Comparison of ENCODE assay signal across 10 cellular contexts in the genomic region with DNA sequence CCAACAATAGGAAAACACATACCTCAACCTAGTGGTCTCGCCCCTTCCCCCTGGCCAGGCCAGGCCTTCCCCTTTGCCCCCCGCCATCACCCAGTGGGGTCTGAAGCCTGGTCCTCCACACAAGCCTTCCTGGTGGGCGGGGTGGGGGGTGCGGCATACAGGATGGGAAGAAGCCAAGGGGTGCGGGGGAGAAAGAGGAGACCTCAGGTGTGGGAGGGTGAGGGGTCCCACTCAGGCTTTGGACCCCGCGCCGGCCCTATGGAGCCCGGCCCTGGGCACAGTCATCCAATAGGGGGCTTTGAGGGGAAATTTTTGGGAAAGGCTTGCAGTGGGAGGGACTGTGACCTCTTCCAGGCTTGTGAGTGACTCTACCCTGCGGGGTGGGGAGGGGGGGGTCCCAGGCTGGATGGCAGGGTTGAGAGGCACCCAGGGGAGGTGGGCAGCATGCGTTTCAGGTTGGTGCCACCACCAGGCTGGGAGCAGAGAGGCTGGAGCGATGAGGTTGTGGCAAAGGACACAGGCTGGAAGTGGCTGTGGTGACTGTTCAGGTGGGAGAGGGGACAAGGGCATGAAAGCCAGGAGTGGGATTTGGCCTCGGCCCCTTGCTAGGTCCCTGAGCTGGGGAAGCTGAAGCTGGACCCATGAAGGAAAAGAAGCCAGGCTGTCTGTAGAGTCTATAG. TPM values are rescaled to one million over a fixed set of nuclear protein-coding genes. Genes with fewer than 3 reads are reported as not detected.
DNase-seq lines count a peak whose midpoint lies in the region; TF ChIP-seq lines count a peak whose summit lies in the region.
"Had no signal": no experiment of that assay in that cellular context is flagged by ENCODE, and none has a peak within 500 bp of the region (broad histone marks: within the 10 kb centered on the region; RNA-seq: fewer than 3 reads in every experiment).

No MANE protein-coding gene starts in this region.

- CTCF ChIA-PET in RWPE1 (lab: Yijun Ruan, JAX) = interaction anchor here (1.2 kb wide), 1 partner anchor 24 kb away, joined by 6 read pairs; a partner anchor contains a TSS

- POLR2A ChIA-PET in RWPE1 (lab: Yijun Ruan, JAX; ENCODE audit: low non-redundant PET) = no interaction called here

- H3K4me3 Mint-ChIP-seq in activated CD4-positive, alpha-beta T cell treated with anti-CD3 and anti-CD28 coated beads, Interleukin-2, amount 10 ng/mL, durations not matched to agents 24 days and 14 days = peak overlapping the region; percentile 86

- H3K4me1 ChIP-seq in esophagus muscularis mucosa (peaks cover 15 to 33% (median 26%) of the 10 kb centered on the region in 4 donors), skeletal muscle satellite cell (ENCODE audit: control insufficient read depth, insufficient read depth, low read length) (peaks cover 12% of the 10 kb centered on the region)

- no peak overlapping the region for H3K27ac ChIP-seq in SK-N-MC
- no peak overlapping the region for H3K27ac ChIP-seq in esophagus muscularis mucosa (replicated peaks in 1 of 4)
- no peak overlapping the region for H3K27ac ChIP-seq in RWPE1

- WGBS in esophagus muscularis mucosa = 95% methylated on average over 10 of the region's 13 CpGs

- H3K4me3 ChIP-seq in SK-N-MC (peak overlapping the region; percentile 92), esophagus muscularis mucosa (peak overlapping the region; percentile 71 to 84 (median 79)), skeletal muscle satellite cell (ENCODE audit: low read length) (peak overlapping the region; percentile 92)

- peak overlapping the region; percentile 83 for H3K4me2 ChIP-seq in skeletal muscle satellite cell (ENCODE audit: low read length)

- no peak for DNase-seq in activated CD4-positive, alpha-beta T cell treated with anti-CD3 and anti-CD28 coated beads, Interleukin-2, amount 10 ng/mL, durations not matched to agents 24 days and 14 days
- no peak for DNase-seq in activated CD4-positive, alpha-beta T cell treated with anti-CD3 and anti-CD28 coated beads for 48 hours
- DNase-seq in SK-N-MC (ENCODE audit: low read depth, low spot score) = no peak
- DNase-seq in esophagus muscularis mucosa (ENCODE audit: extremely low spot score) = no peak
- DNase-seq in kidney glomerular epithelial cell (lab: John Stamatoyannopoulos, UW) = no peak
- DNase-seq in RWPE1 (ENCODE audit: low spot score) = no peak
- DNase-seq in AML-193 (lab: John Stamatoyannopoulos, UW) = no peak
- DNase-seq: NCI-H774; stimulated activated CD4-positive, alpha-beta T cell treated with anti-CD3 and anti-CD28 coated beads, Interleukin-2, amount 100 ng/mL, for 24 hours had no signal

- H3K9ac ChIP-seq in SK-N-MC (ENCODE audit: insufficient read length) = no peak overlapping the region
- H3K9ac ChIP-seq in skeletal muscle satellite cell (ENCODE audit: low read depth, low read length) = no peak overlapping the region

- H3K9me3 ChIP-seq in SK-N-MC (ENCODE audit: low read depth, low read length) = no peaks in the 10 kb centered on the region
- no peaks in the 10 kb centered on the region for H3K9me3 ChIP-seq in esophagus muscularis mucosa
- H3K9me3 ChIP-seq in skeletal muscle satellite cell (replicated peaks; ENCODE audit: low read length) = no peaks in the 10 kb centered on the region

- H3K4me1 Mint-ChIP-seq in activated CD4-positive, alpha-beta T cell treated with anti-CD3 and anti-CD28 coated beads, Interleukin-2, amount 10 ng/mL, durations not matched to agents 24 days and 14 days = peaks cover 14% of the 10 kb centered on the region

- H3K27me3 ChIP-seq in esophagus muscularis mucosa (no peaks in the 10 kb centered on the region), skeletal muscle satellite cell (ENCODE audit: control insufficient read depth, insufficient read depth, low read length) (peaks cover 5% of the 10 kb centered on the region)

- H3K27me3 Mint-ChIP-seq in activated CD4-positive, alpha-beta T cell treated with anti-CD3 and anti-CD28 coated beads, Interleukin-2, amount 10 ng/mL, durations not matched to agents 24 days and 14 days = peaks cover 6% of the 10 kb centered on the region

- intact Hi-C loops in activated CD4-positive, alpha-beta T cell treated with anti-CD3 and anti-CD28 coated beads, Interleukin-2, amount 10 ng/mL, durations not matched to agents 24 days and 14 days (cut with micrococcal nuclease) = no loop called here
- intact Hi-C loops in esophagus muscularis mucosa (cut with DNase I) = no loop called here

- H3K36me3 ChIP-seq in SK-N-MC (ENCODE audit: insufficient read depth, low read length) (no peaks in the 10 kb centered on the region), esophagus muscularis mucosa (peaks cover 0 to 8% (median 1%) of the 10 kb centered on the region in 4 donors), skeletal muscle satellite cell (ENCODE audit: insufficient read depth, low read length) (no peaks in the 10 kb centered on the region)

- no peaks in the 10 kb centered on the region for H3K9me3 Mint-ChIP-seq in activated CD4-positive, alpha-beta T cell treated with anti-CD3 and anti-CD28 coated beads, Interleukin-2, amount 10 ng/mL, durations not matched to agents 24 days and 14 days

- TF ChIP-seq CTCF in esophagus muscularis mucosa (IDR thresholded peaks at IDR 0.05) = no peak
- TF ChIP-seq CTCF in RWPE1 (conservative IDR thresholded peaks at IDR 0.05; ENCODE audit: low read depth) = no peak

- no peaks in the 10 kb centered on the region for H3K36me3 Mint-ChIP-seq in activated CD4-positive, alpha-beta T cell treated with anti-CD3 and anti-CD28 coated beads, Interleukin-2, amount 10 ng/mL, durations not matched to agents 24 days and 14 days (ENCODE audit: low read depth)

- TF ChIP-seq POLR2A in esophagus muscularis mucosa (IDR thresholded peaks at IDR 0.05; ENCODE audit: low read depth) = no peak

- no peak for TF ChIP-seq EP300 in esophagus muscularis mucosa (IDR thresholded peaks at IDR 0.05)

- no peak overlapping the region for H3K27ac Mint-ChIP-seq in activated CD4-positive, alpha-beta T cell treated with anti-CD3 and anti-CD28 coated beads, Interleukin-2, amount 10 ng/mL, durations not matched to agents 24 days and 14 days

RNA-seq across cellular contexts. Expression of gene SLC66A3, which starts 1.3 kb away (rescaled TPM):
- 7.6 and 10.4 TPM in 2 replicates for total RNA-seq in activated CD4-positive, alpha-beta T cell treated with anti-CD3 and anti-CD28 coated beads, Interleukin-2, amount 10 ng/mL, durations not matched to agents 24 days and 14 days
- 10 to 100 TPM; 37.4 to 70.6 (median 62.4) TPM for total RNA-seq in esophagus muscularis mucosa
- 29.4 and 38.9 TPM in 2 replicates for total RNA-seq in skeletal muscle satellite cell (2012; rRNA removed)
